Comparison of ENCODE assay signal across 1 cellular context in genomic region chr2:202911513-202912341, GRCh38.
TF ChIP-seq lines count a peak whose summit lies in the region.

Gene CARF, plus strand, starts transcription at chr2:202912275. Its CDS starts 29,628 bp downstream, at chr2:202941903.
Gene WDR12, minus strand, starts transcription at chr2:202911673. Its CDS starts 197 bp downstream, at chr2:202911476.

TF ChIP-seq in HepG2, 621 proteins besides CTCF, POLR2A, EP300 and RAD21 (continued from another document):
- TF ChIP-seq MAFK (conservative IDR thresholded peaks at IDR 0.05 in 1 of 2, IDR thresholded peaks at IDR 0.05 in 1 of 2; ENCODE audit: low read length in 2 of 2) = no peak
- no peak for TF ChIP-seq ZNF879 (CRISPR knock-in tag; IDR thresholded peaks at IDR 0.05)
- 0 out of 2 replicates have a peak, but pooled peaks have one; percentile 35 for TF ChIP-seq ZFP37 (CRISPR knock-in tag; IDR thresholded peaks at IDR 0.05; ENCODE audit: borderline replicate concordance)
- TF ChIP-seq ZNF670 (CRISPR knock-in tag; IDR thresholded peaks at IDR 0.05; ENCODE audit: borderline replicate concordance) = peak; percentile 63; the same call in 1 of the 2 replicates
- TF ChIP-seq SNAPC2 (CRISPR knock-in tag; IDR thresholded peaks at IDR 0.05) = no peak; the same call in 1 of the 2 replicates
- no peak for TF ChIP-seq ZNF720 (CRISPR knock-in tag; IDR thresholded peaks at IDR 0.05)
- TF ChIP-seq ZNF274 (CRISPR knock-in tag; IDR thresholded peaks at IDR 0.05) = no peak; the same call in 1 of the 2 replicates
- peak; percentile 58; the same call in 1 of the 2 replicates for TF ChIP-seq MEF2D (CRISPR knock-in tag; IDR thresholded peaks at IDR 0.05)
- no peak; the same call in 1 of the 2 replicates for TF ChIP-seq SSRP1 (CRISPR knock-in tag; IDR thresholded peaks at IDR 0.05)
- TF ChIP-seq TOE1 (CRISPR knock-in tag; IDR thresholded peaks at IDR 0.05) = no peak; the same call in 1 of the 2 replicates
- TF ChIP-seq ATRX (CRISPR knock-in tag; IDR thresholded peaks at IDR 0.05; ENCODE audit: borderline replicate concordance) = no peak
- TF ChIP-seq HOXA7 (CRISPR knock-in tag; IDR thresholded peaks at IDR 0.05) = no peak
- 0 out of 2 replicates have a peak, but pooled peaks have one; percentile 41 for TF ChIP-seq ZNF530 (CRISPR knock-in tag; IDR thresholded peaks at IDR 0.05; ENCODE audit: low read depth)
- no peak for TF ChIP-seq ZNF570 (CRISPR knock-in tag; IDR thresholded peaks at IDR 0.05; ENCODE audit: borderline replicate concordance)
- TF ChIP-seq ERF (CRISPR knock-in tag; IDR thresholded peaks at IDR 0.05) = peak; percentile 34; the same call in 1 of the 2 replicates
- peak; percentile 54; the same call in 1 of the 2 replicates for TF ChIP-seq TEF (CRISPR knock-in tag; IDR thresholded peaks at IDR 0.05)
- peak; percentile 89 for TF ChIP-seq HBP1 (CRISPR knock-in tag; IDR thresholded peaks at IDR 0.05; ENCODE audit: low read depth)
- no peak for TF ChIP-seq SALL2 (CRISPR knock-in tag; IDR thresholded peaks at IDR 0.05)
- no peak for TF ChIP-seq ZC3H13 (CRISPR knock-in tag; IDR thresholded peaks at IDR 0.05)
- no peak for TF ChIP-seq ZNF557 (CRISPR knock-in tag; IDR thresholded peaks at IDR 0.05)
- TF ChIP-seq ZNF362 (CRISPR knock-in tag; IDR thresholded peaks at IDR 0.05; ENCODE audit: borderline replicate concordance) = peak; percentile 71; the same call in 1 of the 2 replicates
- TF ChIP-seq PPARG (CRISPR knock-in tag; conservative IDR thresholded peaks at IDR 0.05) = peak; percentile 21
- TF ChIP-seq ZNF337 (CRISPR knock-in tag; IDR thresholded peaks at IDR 0.05; ENCODE audit: borderline replicate concordance, low read depth) = 0 out of 2 replicates have a peak, but pooled peaks have one; percentile 56
- TF ChIP-seq ELF1 (CRISPR knock-in tag; IDR thresholded peaks at IDR 0.05) = peak; percentile 86
- TF ChIP-seq ZNF740 (CRISPR knock-in tag; IDR thresholded peaks at IDR 0.05) = no peak
- TF ChIP-seq ZSCAN22 (CRISPR knock-in tag; IDR thresholded peaks at IDR 0.05) = peak; percentile 26; the same call in 1 of the 2 replicates
- peak; percentile 38 for TF ChIP-seq ZEB1 (IDR thresholded peaks at IDR 0.05; ENCODE audit: insufficient replicate concordance, low read depth)
- no peak for TF ChIP-seq CEBPB (IDR thresholded peaks at IDR 0.05; ENCODE audit: borderline replicate concordance, low read depth, low read length)
- peak; percentile 33; the same call in 1 of the 2 replicates for TF ChIP-seq RNF219 (CRISPR knock-in tag; IDR thresholded peaks at IDR 0.05)
- TF ChIP-seq THYN1 (CRISPR knock-in tag; IDR thresholded peaks at IDR 0.05; ENCODE audit: borderline replicate concordance, low read depth) = no peak
- TF ChIP-seq ARID4A (CRISPR knock-in tag; IDR thresholded peaks at IDR 0.05; ENCODE audit: borderline replicate concordance) = peak; percentile 79; the same call in 1 of the 2 replicates
- TF ChIP-seq MXI1 (IDR thresholded peaks at IDR 0.05; ENCODE audit: borderline replicate concordance, low read depth, low read length) = peak; percentile 97; the same call in 2 of the 3 replicates
- no peak for TF ChIP-seq MLXIP (CRISPR knock-in tag; IDR thresholded peaks at IDR 0.05; ENCODE audit: borderline replicate concordance)
- TF ChIP-seq ZFP82 (CRISPR knock-in tag; IDR thresholded peaks at IDR 0.05; ENCODE audit: borderline replicate concordance) = 0 out of 2 replicates have a peak, but pooled peaks have one; percentile 29
TF ChIP-seq in HepG2: peak in this region for 232.
